In the genomic region with DNA sequence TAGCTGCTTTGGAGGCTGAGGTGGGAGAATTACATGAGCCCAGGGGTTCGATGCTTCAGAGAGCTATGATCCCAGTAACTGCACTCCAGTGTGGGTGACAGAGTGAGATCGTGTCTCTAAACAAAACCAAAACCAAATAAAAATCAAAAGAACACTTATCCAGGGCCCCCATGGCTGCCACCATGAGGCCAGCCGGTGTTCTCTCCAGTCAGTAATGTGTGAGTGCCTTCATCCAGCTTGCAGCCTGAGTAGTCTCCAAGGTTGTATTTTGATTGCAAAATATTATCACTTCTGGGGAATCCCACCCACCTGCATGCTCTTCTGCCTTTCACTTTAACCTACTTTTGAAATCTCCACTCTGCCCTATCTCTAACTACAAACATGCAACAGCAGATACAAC, we compare ENCODE assay signal across 25 cellular contexts.
"Had no signal": no experiment of that assay in that cellular context is flagged by ENCODE, and none has a peak within 500 bp of the region (broad histone marks: within the 10 kb centered on the region; RNA-seq: fewer than 3 reads in every experiment).

No MANE protein-coding gene starts in this region.

- ATAC-seq: naive thymus-derived CD8-positive, alpha-beta T cell; natural killer cell treated with Interleukin-12 subunit alpha and Interleukin-12 subunit beta and Interleukin-15 and Interleukin-18, amount 100 ng/mL, for 72 hours; psoas muscle; right cardiac atrium; right lobe of liver; stimulated activated effector memory CD8-positive, alpha-beta T cell treated with anti-CD3 and anti-CD28 coated beads, Interleukin-12 subunit alpha, Interleukin-12 subunit beta, amount 100 ng/mL, for 72 hours; stimulated activated naive CD8-positive, alpha-beta T cell treated with anti-CD3 and anti-CD28 coated beads, Interleukin-15, amount 100 ng/mL, for 72 hours; stimulated activated naive CD8-positive, alpha-beta T cell treated with anti-CD3 and anti-CD28 coated beads, Interleukin-15, Interleukin-2, amounts not matched to agents 100 U/mL and 50 U/mL, for 24 hours; upper lobe of right lung had no signal

- DNase-seq: naive thymus-derived CD8-positive, alpha-beta T cell; nephron progenitor cell; nucleus accumbens; ovary; posterior cingulate gyrus; psoas muscle; right cardiac atrium; right lobe of liver; sigmoid colon; small intestine; stimulated activated CD4-positive, alpha-beta T cell treated with anti-CD3 and anti-CD28 coated beads, Interleukin-15, amount 100 ng/mL, for 24 hours; stimulated activated CD4-positive, alpha-beta T cell treated with anti-CD3 and anti-CD28 coated beads, Interleukin-2, amount 100 ng/mL, for 24 hours; stimulated activated CD4-positive, alpha-beta T cell treated with anti-CD3 and anti-CD28 coated beads, Interleukin-2, amount 100 ng/mL, for 48 hours; stimulated activated CD4-positive, alpha-beta T cell treated with anti-CD3 and anti-CD28 coated beads, Interleukin-4, amount 100 ng/mL, for 24 hours; stimulated activated naive CD4-positive, alpha-beta T cell; stimulated activated naive CD8-positive, alpha-beta T cell treated with anti-CD3 and anti-CD28 coated beads, Interleukin-15, amount 100 ng/mL, for 72 hours; stimulated activated naive CD8-positive, alpha-beta T cell treated with anti-CD3 and anti-CD28 coated beads, Interleukin-15, Interleukin-2, amounts not matched to agents 100 U/mL and 50 U/mL, for 24 hours; substantia nigra; testis; tibial artery; transverse colon; upper lobe of right lung; uterus had no signal
